2 cellular contexts compared by ENCODE assay signal in the genomic region with DNA sequence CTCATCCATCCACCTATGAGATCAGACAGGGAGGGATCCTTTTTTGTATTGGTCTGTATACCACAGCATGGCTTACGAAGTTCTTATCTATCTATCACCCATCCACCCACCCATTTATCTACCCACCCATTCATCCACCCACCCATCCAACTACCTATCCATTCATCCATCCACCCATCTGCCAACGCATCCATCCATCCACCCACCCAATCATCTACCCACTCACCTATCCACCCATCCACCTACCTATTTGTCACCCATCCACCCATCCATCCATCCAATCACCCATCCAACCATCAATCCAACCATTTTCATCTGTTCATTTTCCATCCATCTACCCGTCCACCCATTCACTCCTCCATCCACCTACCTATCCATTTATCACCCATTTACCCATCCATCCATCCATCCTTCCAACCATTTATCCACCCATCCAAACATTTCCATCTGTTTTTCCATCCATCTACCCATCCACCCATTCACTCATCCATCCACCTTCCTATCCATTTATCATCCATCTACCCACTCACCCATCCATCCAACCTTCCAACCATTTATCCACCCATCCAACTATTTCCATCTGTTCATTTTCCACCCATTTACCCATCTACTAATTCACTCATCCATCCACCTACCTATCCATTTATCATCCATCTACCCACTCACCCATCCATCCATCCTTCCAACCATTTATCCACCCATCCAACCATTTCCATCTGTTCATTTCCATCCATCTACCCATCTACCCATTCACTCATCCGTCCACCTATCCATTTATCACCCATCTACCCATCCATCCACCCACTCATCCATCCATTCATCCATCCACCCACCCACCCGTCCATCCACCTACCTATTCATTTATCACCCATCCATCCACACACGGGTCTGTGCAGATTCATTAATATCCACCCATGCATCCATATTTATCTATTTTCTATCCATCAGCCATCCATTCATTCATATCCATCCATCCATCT.
TF ChIP-seq lines count a peak whose summit lies in the region.

No MANE protein-coding gene starts in this region.

TF ChIP-seq in HepG2, 621 proteins besides CTCF, POLR2A, EP300 and RAD21:
- no peak for TF ChIP-seq PCBP1 (IDR thresholded peaks at IDR 0.05; ENCODE audit: borderline replicate concordance, low read depth, low read length)
- 0 out of 2 replicates have a peak, but pooled peaks have one; percentile 21 for TF ChIP-seq NONO (IDR thresholded peaks at IDR 0.05)
- no peak for TF ChIP-seq NONO (CRISPR knock-in tag; conservative IDR thresholded peaks at IDR 0.05)
- TF ChIP-seq ZNF546 (CRISPR knock-in tag; conservative IDR thresholded peaks at IDR 0.05): no peak
- TF ChIP-seq, protein P1, sequence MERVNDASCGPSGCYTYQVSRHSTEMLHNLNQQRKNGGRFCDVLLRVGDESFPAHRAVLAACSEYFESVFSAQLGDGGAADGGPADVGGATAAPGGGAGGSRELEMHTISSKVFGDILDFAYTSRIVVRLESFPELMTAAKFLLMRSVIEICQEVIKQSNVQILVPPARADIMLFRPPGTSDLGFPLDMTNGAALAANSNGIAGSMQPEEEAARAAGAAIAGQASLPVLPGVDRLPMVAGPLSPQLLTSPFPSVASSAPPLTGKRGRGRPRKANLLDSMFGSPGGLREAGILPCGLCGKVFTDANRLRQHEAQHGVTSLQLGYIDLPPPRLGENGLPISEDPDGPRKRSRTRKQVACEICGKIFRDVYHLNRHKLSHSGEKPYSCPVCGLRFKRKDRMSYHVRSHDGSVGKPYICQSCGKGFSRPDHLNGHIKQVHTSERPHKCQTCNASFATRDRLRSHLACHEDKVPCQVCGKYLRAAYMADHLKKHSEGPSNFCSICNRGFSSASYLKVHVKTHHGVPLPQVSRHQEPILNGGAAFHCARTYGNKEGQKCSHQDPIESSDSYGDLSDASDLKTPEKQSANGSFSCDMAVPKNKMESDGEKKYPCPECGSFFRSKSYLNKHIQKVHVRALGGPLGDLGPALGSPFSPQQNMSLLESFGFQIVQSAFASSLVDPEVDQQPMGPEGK (CRISPR knock-in tag; IDR thresholded peaks at IDR 0.05): no peak
- peak; percentile 27; the same call in 1 of the 2 replicates for TF ChIP-seq FOXP1 (IDR thresholded peaks at IDR 0.05)
- no peak for TF ChIP-seq FOXP1 (CRISPR knock-in tag; IDR thresholded peaks at IDR 0.05)
- TF ChIP-seq, protein P2, sequence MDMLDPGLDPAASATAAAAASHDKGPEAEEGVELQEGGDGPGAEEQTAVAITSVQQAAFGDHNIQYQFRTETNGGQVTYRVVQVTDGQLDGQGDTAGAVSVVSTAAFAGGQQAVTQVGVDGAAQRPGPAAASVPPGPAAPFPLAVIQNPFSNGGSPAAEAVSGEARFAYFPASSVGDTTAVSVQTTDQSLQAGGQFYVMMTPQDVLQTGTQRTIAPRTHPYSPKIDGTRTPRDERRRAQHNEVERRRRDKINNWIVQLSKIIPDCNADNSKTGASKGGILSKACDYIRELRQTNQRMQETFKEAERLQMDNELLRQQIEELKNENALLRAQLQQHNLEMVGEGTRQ (IDR thresholded peaks at IDR 0.05; ENCODE audit: low read depth, low read length): no peak
- TF ChIP-seq, protein P2 (CRISPR knock-in tag; IDR thresholded peaks at IDR 0.05; ENCODE audit: borderline replicate concordance): no peak
- TF ChIP-seq LCORL (IDR thresholded peaks at IDR 0.05): peak; percentile 6; the same call in 1 of the 2 replicates
- no peak for TF ChIP-seq LCORL (CRISPR knock-in tag; IDR thresholded peaks at IDR 0.05)
- TF ChIP-seq ARHGAP35 (CRISPR knock-in tag; IDR thresholded peaks at IDR 0.05; ENCODE audit: borderline replicate concordance): no peak
- TF ChIP-seq KLF12 (CRISPR knock-in tag; IDR thresholded peaks at IDR 0.05; ENCODE audit: borderline replicate concordance): no peak
- no peak for TF ChIP-seq MATR3 (CRISPR knock-in tag; IDR thresholded peaks at IDR 0.05)
- TF ChIP-seq, protein P3, sequence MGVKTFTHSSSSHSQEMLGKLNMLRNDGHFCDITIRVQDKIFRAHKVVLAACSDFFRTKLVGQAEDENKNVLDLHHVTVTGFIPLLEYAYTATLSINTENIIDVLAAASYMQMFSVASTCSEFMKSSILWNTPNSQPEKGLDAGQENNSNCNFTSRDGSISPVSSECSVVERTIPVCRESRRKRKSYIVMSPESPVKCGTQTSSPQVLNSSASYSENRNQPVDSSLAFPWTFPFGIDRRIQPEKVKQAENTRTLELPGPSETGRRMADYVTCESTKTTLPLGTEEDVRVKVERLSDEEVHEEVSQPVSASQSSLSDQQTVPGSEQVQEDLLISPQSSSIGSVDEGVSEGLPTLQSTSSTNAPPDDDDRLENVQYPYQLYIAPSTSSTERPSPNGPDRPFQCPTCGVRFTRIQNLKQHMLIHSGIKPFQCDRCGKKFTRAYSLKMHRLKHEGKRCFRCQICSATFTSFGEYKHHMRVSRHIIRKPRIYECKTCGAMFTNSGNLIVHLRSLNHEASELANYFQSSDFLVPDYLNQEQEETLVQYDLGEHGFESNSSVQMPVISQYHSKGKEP (CRISPR knock-in tag; IDR thresholded peaks at IDR 0.05): no peak

TF ChIP-seq in H1, 55 proteins besides CTCF, POLR2A, EP300 and RAD21:
- TF ChIP-seq CREB1 (IDR thresholded peaks at IDR 0.05): no peak
- TF ChIP-seq HDAC2 (IDR thresholded peaks at IDR 0.05; ENCODE audit: borderline replicate concordance in 1 of 2, low read depth in 2 of 2, low read length in 2 of 2): no peak
- TF ChIP-seq, protein P4, sequence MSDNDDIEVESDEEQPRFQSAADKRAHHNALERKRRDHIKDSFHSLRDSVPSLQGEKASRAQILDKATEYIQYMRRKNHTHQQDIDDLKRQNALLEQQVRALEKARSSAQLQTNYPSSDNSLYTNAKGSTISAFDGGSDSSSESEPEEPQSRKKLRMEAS (IDR thresholded peaks at IDR 0.05): no peak
- TF ChIP-seq JUND (IDR thresholded peaks at IDR 0.05; ENCODE audit: low read length): no peak
- TF ChIP-seq EGR1 (IDR thresholded peaks at IDR 0.05; ENCODE audit: borderline replicate concordance, low read depth, low read length): no peak
